8 cellular contexts compared by ENCODE assay signal in genomic region chr16:27318399-27319256, GRCh38. TPM values are rescaled to one million over a fixed set of nuclear protein-coding genes. Genes with fewer than 3 reads are reported as not detected.
DNase-seq lines count a peak whose midpoint lies in the region; ATAC-seq and TF ChIP-seq lines count a peak whose summit lies in the region.

No MANE protein-coding gene starts in this region.

- TF ChIP-seq CTCF in gastroesophageal sphincter (IDR thresholded peaks at IDR 0.05) (no peak), sigmoid colon (IDR thresholded peaks at IDR 0.05) (no peak)

- TF ChIP-seq POLR2A in gastroesophageal sphincter (IDR thresholded peaks at IDR 0.05) (no peak), sigmoid colon (IDR thresholded peaks at IDR 0.05) (no peak)

- 19 to 60% methylated on average over 1 to 16 of the region's 18 CpGs for WGBS in gastroesophageal sphincter (ENCODE audit: low coverage in 1 of 2), 2 donors
- 38 to 74% methylated on average over 18 of the region's 18 CpGs for WGBS in sigmoid colon, 2 donors

- peak overlapping the region; percentile 90 to 99 (median 96) for H3K27ac ChIP-seq in gastroesophageal sphincter
- H3K27ac ChIP-seq in sigmoid colon: peak overlapping the region; percentile 96 to 99 (median 99)

- H3K27me3 ChIP-seq in gastroesophageal sphincter: no peaks in the 10 kb centered on the region
- no peaks in the 10 kb centered on the region for H3K27me3 ChIP-seq in sigmoid colon

- DNase-seq in AML-193 (lab: John Stamatoyannopoulos, UW): peak; percentile 68 to 78
- peak; percentile 65 for DNase-seq in HPDE6-E6E7 (ENCODE audit: extremely low spot score)
- DNase-seq in activated CD8-positive, alpha-beta memory T cell treated with anti-CD3 and anti-CD28 coated beads, Interleukin-2, amount 50 U/mL, for 4 hours: peak; percentile 56
- peak; percentile 77 for DNase-seq in sigmoid colon

- ATAC-seq in gastroesophageal sphincter: peak; percentile 6
- no peak for ATAC-seq in SK-N-SH treated with all-trans-retinoic acid at 6 μM for 48 hours
- no peak for ATAC-seq in HG02571 (IDR thresholded peaks at IDR 0.05; ENCODE audit: unreplicated experiment)
- ATAC-seq in GM19023 (IDR thresholded peaks at IDR 0.05; ENCODE audit: unreplicated experiment): no peak

- peak overlapping the region in 1 of 2 donors; percentile 97 for H3K4me3 ChIP-seq in gastroesophageal sphincter
- peak overlapping the region in 2 of 4 donors; percentile 28 to 29 for H3K4me3 ChIP-seq in sigmoid colon

- H3K4me1 ChIP-seq in gastroesophageal sphincter (peaks cover 16 to 93% (median 53%) of the 10 kb centered on the region in 3 donors), sigmoid colon (peaks cover 0 to 91% (median 89%) of the 10 kb centered on the region in 4 donors)

- intact Hi-C loops in sigmoid colon (cut with DNase I): no loop called here

- no peaks in the 10 kb centered on the region for H3K9me3 ChIP-seq in gastroesophageal sphincter
- no peaks in the 10 kb centered on the region for H3K9me3 ChIP-seq in sigmoid colon

- TF ChIP-seq EP300 in gastroesophageal sphincter (IDR thresholded peaks at IDR 0.05) (no peak), sigmoid colon (IDR thresholded peaks at IDR 0.05) (no peak)

- H3K36me3 ChIP-seq in gastroesophageal sphincter (no peaks in the 10 kb centered on the region), sigmoid colon (no peaks in the 10 kb centered on the region)

TF ChIP-seq in SK-N-SH treated with all-trans-retinoic acid at 6 μM for 48 hours, 23 proteins besides CTCF, POLR2A, EP300 and RAD21:
- TF ChIP-seq ZNF565 (CRISPR knock-in tag; conservative IDR thresholded peaks at IDR 0.05; ENCODE audit: low read depth): no peak
- TF ChIP-seq ESRRG (CRISPR knock-in tag; IDR thresholded peaks at IDR 0.05): no peak
- no peak for TF ChIP-seq GLIS3 (CRISPR knock-in tag; IDR thresholded peaks at IDR 0.05)
- TF ChIP-seq BACH2 (CRISPR knock-in tag; IDR thresholded peaks at IDR 0.05; ENCODE audit: borderline replicate concordance): no peak
- TF ChIP-seq, protein P1, sequence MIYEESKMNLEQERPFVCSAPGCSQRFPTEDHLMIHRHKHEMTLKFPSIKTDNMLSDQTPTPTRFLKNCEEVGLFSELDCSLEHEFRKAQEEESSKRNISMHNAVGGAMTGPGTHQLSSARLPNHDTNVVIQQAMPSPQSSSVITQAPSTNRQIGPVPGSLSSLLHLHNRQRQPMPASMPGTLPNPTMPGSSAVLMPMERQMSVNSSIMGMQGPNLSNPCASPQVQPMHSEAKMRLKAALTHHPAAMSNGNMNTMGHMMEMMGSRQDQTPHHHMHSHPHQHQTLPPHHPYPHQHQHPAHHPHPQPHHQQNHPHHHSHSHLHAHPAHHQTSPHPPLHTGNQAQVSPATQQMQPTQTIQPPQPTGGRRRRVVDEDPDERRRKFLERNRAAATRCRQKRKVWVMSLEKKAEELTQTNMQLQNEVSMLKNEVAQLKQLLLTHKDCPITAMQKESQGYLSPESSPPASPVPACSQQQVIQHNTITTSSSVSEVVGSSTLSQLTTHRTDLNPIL (CRISPR knock-in tag; IDR thresholded peaks at IDR 0.05; ENCODE audit: low read depth): no peak
- TF ChIP-seq CSDC2 (CRISPR knock-in tag; IDR thresholded peaks at IDR 0.05): no peak
- TF ChIP-seq ZC3H10 (CRISPR knock-in tag; IDR thresholded peaks at IDR 0.05): no peak
- TF ChIP-seq TCF4 (CRISPR knock-in tag; IDR thresholded peaks at IDR 0.05; ENCODE audit: borderline replicate concordance): no peak
- TF ChIP-seq ZNF70 (CRISPR knock-in tag; IDR thresholded peaks at IDR 0.05): no peak
- TF ChIP-seq ZFP30 (CRISPR knock-in tag; IDR thresholded peaks at IDR 0.05): no peak
- TF ChIP-seq SNAI2 (CRISPR knock-in tag; IDR thresholded peaks at IDR 0.05): no peak
- TF ChIP-seq RARB (CRISPR knock-in tag; IDR thresholded peaks at IDR 0.05): no peak
- TF ChIP-seq ZNF8 (CRISPR knock-in tag; IDR thresholded peaks at IDR 0.05): no peak
- no peak for TF ChIP-seq ZFP3 (CRISPR knock-in tag; IDR thresholded peaks at IDR 0.05)
- TF ChIP-seq CSRNP3 (CRISPR knock-in tag; IDR thresholded peaks at IDR 0.05): no peak
- TF ChIP-seq ISL1 (CRISPR knock-in tag; IDR thresholded peaks at IDR 0.05): no peak
- TF ChIP-seq, protein P2, sequence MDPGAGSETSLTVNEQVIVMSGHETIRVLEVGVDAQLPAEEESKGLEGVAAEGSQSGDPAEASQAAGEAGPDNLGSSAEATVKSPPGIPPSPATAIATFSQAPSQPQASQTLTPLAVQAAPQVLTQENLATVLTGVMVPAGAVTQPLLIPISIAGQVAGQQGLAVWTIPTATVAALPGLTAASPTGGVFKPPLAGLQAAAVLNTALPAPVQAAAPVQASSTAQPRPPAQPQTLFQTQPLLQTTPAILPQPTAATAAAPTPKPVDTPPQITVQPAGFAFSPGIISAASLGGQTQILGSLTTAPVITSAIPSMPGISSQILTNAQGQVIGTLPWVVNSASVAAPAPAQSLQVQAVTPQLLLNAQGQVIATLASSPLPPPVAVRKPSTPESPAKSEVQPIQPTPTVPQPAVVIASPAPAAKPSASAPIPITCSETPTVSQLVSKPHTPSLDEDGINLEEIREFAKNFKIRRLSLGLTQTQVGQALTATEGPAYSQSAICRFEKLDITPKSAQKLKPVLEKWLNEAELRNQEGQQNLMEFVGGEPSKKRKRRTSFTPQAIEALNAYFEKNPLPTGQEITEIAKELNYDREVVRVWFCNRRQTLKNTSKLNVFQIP (CRISPR knock-in tag; IDR thresholded peaks at IDR 0.05; ENCODE audit: borderline replicate concordance, low read depth): no peak
- TF ChIP-seq, protein P3, sequence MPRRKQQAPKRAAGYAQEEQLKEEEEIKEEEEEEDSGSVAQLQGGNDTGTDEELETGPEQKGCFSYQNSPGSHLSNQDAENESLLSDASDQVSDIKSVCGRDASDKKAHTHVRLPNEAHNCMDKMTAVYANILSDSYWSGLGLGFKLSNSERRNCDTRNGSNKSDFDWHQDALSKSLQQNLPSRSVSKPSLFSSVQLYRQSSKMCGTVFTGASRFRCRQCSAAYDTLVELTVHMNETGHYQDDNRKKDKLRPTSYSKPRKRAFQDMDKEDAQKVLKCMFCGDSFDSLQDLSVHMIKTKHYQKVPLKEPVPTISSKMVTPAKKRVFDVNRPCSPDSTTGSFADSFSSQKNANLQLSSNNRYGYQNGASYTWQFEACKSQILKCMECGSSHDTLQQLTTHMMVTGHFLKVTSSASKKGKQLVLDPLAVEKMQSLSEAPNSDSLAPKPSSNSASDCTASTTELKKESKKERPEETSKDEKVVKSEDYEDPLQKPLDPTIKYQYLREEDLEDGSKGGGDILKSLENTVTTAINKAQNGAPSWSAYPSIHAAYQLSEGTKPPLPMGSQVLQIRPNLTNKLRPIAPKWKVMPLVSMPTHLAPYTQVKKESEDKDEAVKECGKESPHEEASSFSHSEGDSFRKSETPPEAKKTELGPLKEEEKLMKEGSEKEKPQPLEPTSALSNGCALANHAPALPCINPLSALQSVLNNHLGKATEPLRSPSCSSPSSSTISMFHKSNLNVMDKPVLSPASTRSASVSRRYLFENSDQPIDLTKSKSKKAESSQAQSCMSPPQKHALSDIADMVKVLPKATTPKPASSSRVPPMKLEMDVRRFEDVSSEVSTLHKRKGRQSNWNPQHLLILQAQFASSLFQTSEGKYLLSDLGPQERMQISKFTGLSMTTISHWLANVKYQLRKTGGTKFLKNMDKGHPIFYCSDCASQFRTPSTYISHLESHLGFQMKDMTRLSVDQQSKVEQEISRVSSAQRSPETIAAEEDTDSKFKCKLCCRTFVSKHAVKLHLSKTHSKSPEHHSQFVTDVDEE (CRISPR knock-in tag; IDR thresholded peaks at IDR 0.05): no peak
- TF ChIP-seq PPARA (CRISPR knock-in tag; IDR thresholded peaks at IDR 0.05; ENCODE audit: borderline replicate concordance): no peak
- TF ChIP-seq ARNTL (CRISPR knock-in tag; IDR thresholded peaks at IDR 0.05; ENCODE audit: borderline replicate concordance, low read depth): no peak

RNA-seq across cellular contexts. Expression of gene IL4R, which starts 4.9 kb away (rescaled TPM):
- 100 to 1,000 TPM in 2 of 4 donors, 10 to 100 TPM in 2; 72.3 to 212 (median 110) TPM for total RNA-seq in gastroesophageal sphincter
- 100 to 1,000 TPM in 2 of 4 donors, 10 to 100 TPM in 2; 54.6 to 177 (median 102) TPM for total RNA-seq in sigmoid colon
- polyA plus RNA-seq in sigmoid colon: 100 to 1,000 TPM in 1 of 3 donors, 10 to 100 TPM in 2; 16.9 to 105 (median 19.8) TPM

RNA-seq across cellular contexts. Expression of gene NSMCE1, which starts 50.1 kb away (rescaled TPM):
- 10 to 100 TPM; 48.4 to 66.0 (median 63.3) TPM for total RNA-seq in gastroesophageal sphincter
- total RNA-seq in sigmoid colon: 10 to 100 TPM; 32.5 to 51.0 (median 45.1) TPM
- polyA plus RNA-seq in sigmoid colon: 10 to 100 TPM; 54.7 to 65.2 (median 64.2) TPM
